ENCODE assay signal across 12 cellular contexts in the genomic region with DNA sequence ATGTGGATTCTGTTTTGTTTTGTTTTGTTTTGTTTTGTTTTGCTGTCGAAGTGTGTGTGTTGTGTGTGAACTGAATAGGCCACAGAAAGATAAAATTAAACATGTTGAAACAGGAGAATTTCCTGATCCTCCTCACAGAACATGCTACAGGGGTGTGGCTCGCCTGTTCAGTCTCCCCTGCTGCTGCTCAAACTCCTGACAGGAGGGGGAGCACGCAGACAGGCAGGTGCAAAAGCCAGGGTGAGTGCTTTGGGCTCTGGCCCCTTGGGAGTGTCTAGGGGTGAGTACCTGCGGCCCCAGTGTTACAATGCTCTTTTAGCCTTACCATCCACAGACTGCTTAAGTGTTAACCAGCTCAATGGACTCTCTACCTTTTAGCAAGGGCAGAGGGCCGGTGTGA.
DNase-seq lines count a peak whose midpoint lies in the region; ATAC-seq and TF ChIP-seq lines count a peak whose summit lies in the region.
"Had no signal": no experiment of that assay in that cellular context is flagged by ENCODE, and none has a peak within 500 bp of the region (broad histone marks: within the 10 kb centered on the region; RNA-seq: fewer than 3 reads in every experiment).

No MANE protein-coding gene starts in this region.

- no peaks in the 10 kb centered on the region for H4K20me1 ChIP-seq in Karpas-422 (ENCODE audit: insufficient read depth, low read depth, low read length)

- TF ChIP-seq POLR2A in GM18505 (IDR thresholded peaks at IDR 0.05; ENCODE audit: borderline replicate concordance, extremely low read depth, insufficient read depth, insufficient read length) = no peak

- no peaks in the 10 kb centered on the region for H3K79me2 ChIP-seq in Karpas-422 (ENCODE audit: low read length)

- no peaks in the 10 kb centered on the region for H3K9me3 ChIP-seq in Karpas-422 (ENCODE audit: low read length)
- H3K9me3 ChIP-seq in heart right ventricle = peaks cover 0 to 4% (median 0%) of the 10 kb centered on the region in 11 donors

- H3K4me2 ChIP-seq in Karpas-422 (ENCODE audit: low read depth, low read length, poor library complexity, severe bottlenecking) = no peak overlapping the region
- H3K4me2 ChIP-seq: KMS-11 had no signal

- no peaks in the 10 kb centered on the region for H3K27me3 ChIP-seq in Karpas-422 (ENCODE audit: low read length)
- H3K27me3 ChIP-seq in heart right ventricle = no peaks in the 10 kb centered on the region

- intact Hi-C loops in heart right ventricle (cut with DNase I) = no loop called here

- no peak overlapping the region for H3K4me3 ChIP-seq in Karpas-422 (ENCODE audit: low read length)
- H3K4me3 ChIP-seq in heart right ventricle = no peak overlapping the region

- H3K36me3 ChIP-seq in Karpas-422 (ENCODE audit: insufficient read depth, low read length) (no peaks in the 10 kb centered on the region), heart right ventricle (no peaks in the 10 kb centered on the region)

- no peaks in the 10 kb centered on the region for H3K9me2 ChIP-seq in Karpas-422 (replicated peaks; ENCODE audit: insufficient read depth, low read length)

- no peak overlapping the region for H3K9ac ChIP-seq in Karpas-422 (ENCODE audit: low read length)
- H3K9ac ChIP-seq: KMS-11 had no signal

- no peak overlapping the region for H2AFZ ChIP-seq in Karpas-422 (ENCODE audit: low read length)

- no peak overlapping the region for H3K27ac ChIP-seq in Karpas-422 (ENCODE audit: low read length)
- H3K27ac ChIP-seq in heart right ventricle = no peak overlapping the region
- H3K27ac ChIP-seq: KMS-11 had no signal

- peak; percentile 63 for DNase-seq in Karpas-422
- DNase-seq in islet precursor cell = peak; percentile 54
- DNase-seq in stimulated activated CD8-positive, alpha-beta memory T cell treated with anti-CD3 and anti-CD28 coated beads, Interleukin-4, amount 100 ng/mL, for 48 hours = no peak
- DNase-seq in amniotic stem cell (lab: John Stamatoyannopoulos, UW) = no peak
- DNase-seq in heart right ventricle = no peak
- no peak for DNase-seq in NK-92 treated with Interleukin-12 subunit alpha and Interleukin-12 subunit beta, amount 100 ng/mL, for 24 hours (lab: John Stamatoyannopoulos, UW)
- DNase-seq: activated CD8-positive, alpha-beta memory T cell treated with anti-CD3 and anti-CD28 coated beads, Interleukin-2, amount 50 U/mL, for 4 hours; immature natural killer cell; NCI-H774 had no signal

- no peak for TF ChIP-seq CTCF in heart right ventricle (IDR thresholded peaks at IDR 0.05)

- ATAC-seq in GM18505 (IDR thresholded peaks at IDR 0.05; ENCODE audit: unreplicated experiment) = peak; percentile 46
- ATAC-seq in GM21619 (IDR thresholded peaks at IDR 0.05; ENCODE audit: unreplicated experiment) = peak; percentile 63
- ATAC-seq in heart right ventricle = no peak

- no peaks in the 10 kb centered on the region for H3K4me1 ChIP-seq in Karpas-422 (ENCODE audit: low read length)
- no peaks in the 10 kb centered on the region for H3K4me1 ChIP-seq in heart right ventricle

- WGBS in heart right ventricle, 2 donors = 48 to 49% methylated on average over 5 of the region's 5 CpGs

Comparison
In these comparisons a context has a peak if more than half of its experiments do, and no peak if none do; other contexts are left out.
1. ATAC-seq: peak in GM18505 (single experiment) and GM21619 (single experiment); none in heart right ventricle (0 of 8).
2. DNase-seq: peak in Karpas-422 (single experiment) and islet precursor cell (single experiment); none in stimulated activated CD8-positive, alpha-beta memory T cell treated with anti-CD3 and anti-CD28 coated beads, Interleukin-4, amount 100 ng/mL, for 48 hours (single experiment), amniotic stem cell (single experiment), heart right ventricle (0 of 2) and NK-92 treated with Interleukin-12 subunit alpha and Interleukin-12 subunit beta, amount 100 ng/mL, for 24 hours (single experiment).